In the genomic region with DNA sequence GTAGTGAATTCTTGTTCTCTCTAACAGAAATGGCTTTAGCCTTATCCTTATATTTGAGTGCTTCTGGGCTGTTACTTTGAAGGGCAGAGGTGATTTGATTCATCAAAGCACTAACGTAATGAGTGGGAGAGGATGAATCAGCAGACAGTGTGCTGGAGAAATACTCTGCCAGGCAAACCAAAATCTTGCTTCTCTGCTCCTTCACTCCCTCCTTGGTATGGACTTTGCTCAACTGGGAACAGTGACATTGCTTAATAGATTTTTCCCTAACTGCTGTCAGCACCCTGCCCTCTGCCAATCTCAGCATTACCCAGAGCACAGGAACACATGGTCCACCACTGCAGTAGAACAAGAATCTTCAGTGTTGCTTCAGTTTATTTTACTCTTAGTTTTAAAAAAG, we compare ENCODE assay signal across 10 cellular contexts. TPM values are rescaled to one million over a fixed set of nuclear protein-coding genes. Genes with fewer than 3 reads are reported as not detected.
A peak's percentile ranks its signal among the peaks of the same experiment; 100 is the strongest.
DNase-seq lines count a peak whose midpoint lies in the region; ATAC-seq, FAIRE-seq and TF ChIP-seq lines count a peak whose summit lies in the region.
"Had no signal": no experiment of that assay in that cellular context is flagged by ENCODE, and none has a peak within 500 bp of the region (broad histone marks: within the 10 kb centered on the region; RNA-seq: fewer than 3 reads in every experiment).

No MANE protein-coding gene starts in this region.

- H3K36me3 ChIP-seq in skeletal muscle tissue (ENCODE audit: control insufficient read depth in 3 of 3, insufficient read depth in 3 of 3, low read length in 3 of 3) = no peaks in the 10 kb centered on the region

- peak overlapping the region in 1 of 3 donors; percentile 14 for H3K4me3 ChIP-seq in skeletal muscle tissue (ENCODE audit: low read length in 3 of 3)
- H3K4me3 ChIP-seq in dorsolateral prefrontal cortex = no peak overlapping the region

- FAIRE-seq in RCC 7860 (lab: Jason Lieb, UNC) = peak; percentile 87

- intact Hi-C loops in dorsolateral prefrontal cortex (cut with DNase I) = no loop called here

- H3K9ac ChIP-seq in skeletal muscle tissue (ENCODE audit: low read depth in 1 of 3, low read length in 3 of 3) = peak overlapping the region in 1 of 3 donors; percentile 23

- H3K4me1 ChIP-seq in skeletal muscle tissue (ENCODE audit: control insufficient read depth in 3 of 3, insufficient read depth in 3 of 3, low read length in 3 of 3) = peaks cover 50 to 55% (median 52%) of the 10 kb centered on the region in 3 donors

- no peak for TF ChIP-seq CTCF in dorsolateral prefrontal cortex (IDR thresholded peaks at IDR 0.05 in 54 of 56, conservative IDR thresholded peaks at IDR 0.05 in 2 of 56; ENCODE audit: low read depth in 1 of 56, partially characterized antibody in 56 of 56)

- ATAC-seq in HG02642 (IDR thresholded peaks at IDR 0.05; ENCODE audit: poor library complexity, unreplicated experiment) = no peak

- H3K27me3 ChIP-seq in skeletal muscle tissue (ENCODE audit: control insufficient read depth in 3 of 3, insufficient read depth in 3 of 3, low read length in 3 of 3) = no peaks in the 10 kb centered on the region
- H3K27me3 ChIP-seq in dorsolateral prefrontal cortex = no peaks in the 10 kb centered on the region

- no peaks in the 10 kb centered on the region for H3K9me3 ChIP-seq in skeletal muscle tissue (ENCODE audit: control insufficient read depth in 3 of 3, low read length in 3 of 3)

- H3K27ac ChIP-seq in skeletal muscle tissue (ENCODE audit: low read depth, low read length) (peak overlapping the region; percentile 53), dorsolateral prefrontal cortex (peak overlapping the region in 5 of 59 donors; percentile 1 to 46 (median 20))

- DNase-seq in GOT3 (lab: John Stamatoyannopoulos, UW) (peak; percentile 5), RCC 7860 (ENCODE audit: low spot score) (peak; percentile 81), glomerular visceral epithelial cell (ENCODE audit: extremely low spot score) (peak; percentile 66), NCI-H2107 (lab: John Stamatoyannopoulos, UW) (no peak), dorsolateral prefrontal cortex (no peak)
- DNase-seq in stimulated activated CD4-positive, alpha-beta T cell treated with anti-CD3 and anti-CD28 coated beads, Interleukin-2, amount 100 ng/mL, for 48 hours = no peak
- DNase-seq: cortex of kidney, SHP77 treated with DMSO at 0.1 percent for 48 hours had no signal

RNA-seq across cellular contexts. Expression of a gene that starts 56.0 kb away (rescaled TPM):
- total RNA-seq in skeletal muscle tissue (311 TPM), dorsolateral prefrontal cortex (100 to 1,000 TPM in 2 of 120 experiments, 10 to 100 TPM in 118; 31.7 to 134 (median 55.5) TPM)

Comparison
In these comparisons a context has a peak if more than half of its experiments do, and no peak if none do; other contexts are left out.
1. DNase-seq: peak in GOT3 (single experiment), RCC 7860 (single experiment) and glomerular visceral epithelial cell (single experiment); none in NCI-H2107 (single experiment), dorsolateral prefrontal cortex (0 of 10) and stimulated activated CD4-positive, alpha-beta T cell treated with anti-CD3 and anti-CD28 coated beads, Interleukin-2, amount 100 ng/mL, for 48 hours (0 of 2).